Comparison of ENCODE assay signal across 38 cellular contexts in genomic region chr10:130848855-130849254, GRCh38.
"Had no signal": no experiment of that assay in that cellular context is flagged by ENCODE, and none has a peak within 500 bp of the region (broad histone marks: within the 10 kb centered on the region; RNA-seq: fewer than 3 reads in every experiment).

No MANE protein-coding gene starts in this region.

- H3K27ac Mint-ChIP-seq: activated naive CD4-positive, alpha-beta T cell treated with anti-CD3 and anti-CD28 coated beads for 36 hours; activated naive CD4-positive, alpha-beta T cell treated with anti-CD3 and anti-CD28 coated beads, Interleukin-2, amount 10 ng/mL, durations not matched to agents 7 days and 5 days; activated naive CD4-positive, alpha-beta T cell treated with anti-CD3 and anti-CD28 coated beads, Interleukin-2, amount 50 U/mL, for 24 hours; activated naive CD4-positive, alpha-beta T cell treated with anti-CD3 and anti-CD28 coated beads, Interleukin-2, amount 50 U/mL, for 72 hours; activated naive CD8-positive, alpha-beta T cell; activated naive CD8-positive, alpha-beta T cell treated with anti-CD3 and anti-CD28 coated beads for 36 hours; activated naive CD8-positive, alpha-beta T cell treated with anti-CD3 and anti-CD28 coated beads, Interleukin-2, amount 10 ng/mL, durations not matched to agents 7 days and 5 days; activated naive CD8-positive, alpha-beta T cell treated with anti-CD3 and anti-CD28 coated beads, Interleukin-2, amount 50 U/mL, for 24 hours; activated T-cell treated with anti-CD3 and anti-CD28 coated beads, Interleukin-2, amount 50 U/mL, for 24 hours; activated T-cell treated with anti-CD3 and anti-CD28 coated beads, Interleukin-2, amount 50 U/mL, for 72 hours; activated T-helper 1 cell treated with anti-CD3 and anti-CD28 coated beads, Interleukin-12 subunit alpha, Interleukin-12 subunit beta, Interleukin-2, Interleukin-4 antibody, amounts not matched to agents 30 ng/mL and 10 ng/mL and 1 ng/mL, durations not matched to agents 14 hours and 24 hours and 36 hours; activated T-helper 17 cell treated with anti-CD3 and anti-CD28 coated beads, Interleukin-2, amount 50 U/mL, for 72 hours; activated T-helper 2 cell treated with anti-CD3 and anti-CD28 coated beads, Interferon-gamma antibody, Interleukin-2, Interleukin-4, amounts not matched to agents 10 μg/mL and 5 μg/mL and 100 μg/mL, durations not matched to agents 14 hours and 24 hours and 36 hours; brain had no signal

- DNase-seq: activated effector memory CD4-positive, alpha-beta T cell treated with anti-CD3 and anti-CD28 coated beads, Interleukin-2, amount 50 U/mL, for 16 hours; activated effector memory CD4-positive, alpha-beta T cell treated with Interleukin-2 at 50 U/mL for 16 hours; activated gamma-delta T cell; activated gamma-delta T cell treated with Interleukin-2 at 50 U/mL for 16 hours; activated naive CD4-positive, alpha-beta T cell; activated naive CD4-positive, alpha-beta T cell treated with anti-CD3 and anti-CD28 coated beads for 36 hours; activated naive CD4-positive, alpha-beta T cell treated with anti-CD3 and anti-CD28 coated beads, Interleukin-2, amount 10 ng/mL, durations not matched to agents 7 days and 5 days; activated naive CD4-positive, alpha-beta T cell treated with anti-CD3 and anti-CD28 coated beads, Interleukin-2, amount 50 U/mL, for 16 hours; activated naive CD4-positive, alpha-beta T cell treated with Interleukin-2 at 50 U/mL for 16 hours; activated naive CD8-positive, alpha-beta T cell treated with anti-CD3 and anti-CD28 coated beads for 36 hours; activated naive CD8-positive, alpha-beta T cell treated with anti-CD3 and anti-CD28 coated beads, Interleukin-2, amount 10 ng/mL, durations not matched to agents 7 days and 5 days; activated naive CD8-positive, alpha-beta T cell treated with anti-CD3 and anti-CD28 coated beads, Interleukin-2, amount 50 U/mL, for 24 hours; activated T-cell treated with anti-CD3 and anti-CD28 coated beads for 4 hours; activated T-cell treated with anti-CD3 and anti-CD28 coated beads, Interleukin-2, amount 50 U/mL, for 1 hour; activated T-cell treated with anti-CD3 and anti-CD28 coated beads, Interleukin-2, amount 50 U/mL, for 24 hours; activated T-cell treated with anti-CD3 and anti-CD28 coated beads, Interleukin-2, amount 50 U/mL, for 4 hours; activated T-cell treated with anti-CD3 and anti-CD28 coated beads, Interleukin-2, amount 50 U/mL, for 48 hours; activated T-cell treated with anti-CD3 and anti-CD28 coated beads, Interleukin-2, amount 50 U/mL, for 72 hours; adrenal gland; amniotic stem cell; amygdala; anterior cingulate cortex; aorta; brain microvascular endothelial cell; caudate nucleus; central memory CD4-positive, alpha-beta T cell; cerebellar nuclear complex had no signal

- ATAC-seq: activated naive CD4-positive, alpha-beta T cell treated with anti-CD3 and anti-CD28 coated beads, Interleukin-2, amount 50 U/mL, for 72 hours; activated naive CD8-positive, alpha-beta T cell treated with anti-CD3 and anti-CD28 coated beads, Interleukin-2, amount 50 U/mL, for 24 hours; activated T-cell treated with anti-CD3 and anti-CD28 coated beads, Interleukin-2, amount 50 U/mL, for 4 hours; activated T-cell treated with anti-CD3 and anti-CD28 coated beads, Interleukin-2, amount 50 U/mL, for 72 hours; activated T-helper 17 cell treated with anti-CD3 and anti-CD28 coated beads, Interleukin-2, amount 50 U/mL, for 72 hours had no signal

- H3K27me3 ChIP-seq: adrenal gland, ascending aorta, brain microvascular endothelial cell, breast epithelium, cardiac muscle cell had no signal

- H3K4me1 ChIP-seq: adrenal gland, ascending aorta, breast epithelium had no signal

- H3K36me3 ChIP-seq: adrenal gland, ascending aorta, brain microvascular endothelial cell, breast epithelium, cardiac muscle cell had no signal

- H3K36me3 Mint-ChIP-seq: activated naive CD4-positive, alpha-beta T cell treated with anti-CD3 and anti-CD28 coated beads, Interleukin-2, amount 10 ng/mL, durations not matched to agents 7 days and 5 days; activated naive CD4-positive, alpha-beta T cell treated with anti-CD3 and anti-CD28 coated beads, Interleukin-2, amount 50 U/mL, for 24 hours; activated naive CD8-positive, alpha-beta T cell treated with anti-CD3 and anti-CD28 coated beads for 36 hours; activated naive CD8-positive, alpha-beta T cell treated with anti-CD3 and anti-CD28 coated beads, Interleukin-2, amount 10 ng/mL, durations not matched to agents 7 days and 5 days; brain had no signal

- H3K4me1 Mint-ChIP-seq: activated naive CD4-positive, alpha-beta T cell treated with anti-CD3 and anti-CD28 coated beads, Interleukin-2, amount 10 ng/mL, durations not matched to agents 7 days and 5 days; activated naive CD4-positive, alpha-beta T cell treated with anti-CD3 and anti-CD28 coated beads, Interleukin-2, amount 50 U/mL, for 24 hours; activated naive CD8-positive, alpha-beta T cell treated with anti-CD3 and anti-CD28 coated beads for 36 hours; activated naive CD8-positive, alpha-beta T cell treated with anti-CD3 and anti-CD28 coated beads, Interleukin-2, amount 10 ng/mL, durations not matched to agents 7 days and 5 days; activated naive CD8-positive, alpha-beta T cell treated with anti-CD3 and anti-CD28 coated beads, Interleukin-2, amount 50 U/mL, for 24 hours; activated T-helper 17 cell treated with anti-CD3 and anti-CD28 coated beads, Interleukin-2, amount 50 U/mL, for 72 hours; brain; central memory CD8-positive, alpha-beta T cell had no signal

- H3K4me3 Mint-ChIP-seq: activated naive CD4-positive, alpha-beta T cell treated with anti-CD3 and anti-CD28 coated beads for 36 hours; activated naive CD4-positive, alpha-beta T cell treated with anti-CD3 and anti-CD28 coated beads, Interleukin-2, amount 10 ng/mL, durations not matched to agents 7 days and 5 days; activated naive CD4-positive, alpha-beta T cell treated with anti-CD3 and anti-CD28 coated beads, Interleukin-2, amount 50 U/mL, for 24 hours; activated naive CD8-positive, alpha-beta T cell; activated naive CD8-positive, alpha-beta T cell treated with anti-CD3 and anti-CD28 coated beads for 36 hours; activated naive CD8-positive, alpha-beta T cell treated with anti-CD3 and anti-CD28 coated beads, Interleukin-2, amount 10 ng/mL, durations not matched to agents 7 days and 5 days; activated naive CD8-positive, alpha-beta T cell treated with anti-CD3 and anti-CD28 coated beads, Interleukin-2, amount 50 U/mL, for 24 hours; activated T-cell treated with anti-CD3 and anti-CD28 coated beads, Interleukin-2, amount 50 U/mL, for 24 hours; activated T-cell treated with anti-CD3 and anti-CD28 coated beads, Interleukin-2, amount 50 U/mL, for 4 hours; activated T-cell treated with anti-CD3 and anti-CD28 coated beads, Interleukin-2, amount 50 U/mL, for 72 hours; activated T-helper 1 cell treated with anti-CD3 and anti-CD28 coated beads, Interleukin-12 subunit alpha, Interleukin-12 subunit beta, Interleukin-2, Interleukin-4 antibody, amounts not matched to agents 30 ng/mL and 10 ng/mL and 1 ng/mL, durations not matched to agents 14 hours and 24 hours and 36 hours; activated T-helper 17 cell treated with anti-CD3 and anti-CD28 coated beads, Interleukin-2, amount 50 U/mL, for 72 hours; brain; central memory CD8-positive, alpha-beta T cell had no signal

- H3K27ac ChIP-seq: adrenal gland, ascending aorta, brain microvascular endothelial cell, breast epithelium, cardiac muscle cell had no signal

- H3K27me3 Mint-ChIP-seq: activated naive CD4-positive, alpha-beta T cell treated with anti-CD3 and anti-CD28 coated beads, Interleukin-2, amount 10 ng/mL, durations not matched to agents 7 days and 5 days; activated naive CD4-positive, alpha-beta T cell treated with anti-CD3 and anti-CD28 coated beads, Interleukin-2, amount 50 U/mL, for 24 hours; activated naive CD8-positive, alpha-beta T cell; activated naive CD8-positive, alpha-beta T cell treated with anti-CD3 and anti-CD28 coated beads, Interleukin-2, amount 10 ng/mL, durations not matched to agents 7 days and 5 days; activated naive CD8-positive, alpha-beta T cell treated with anti-CD3 and anti-CD28 coated beads, Interleukin-2, amount 50 U/mL, for 24 hours; activated T-cell treated with anti-CD3 and anti-CD28 coated beads, Interleukin-2, amount 50 U/mL, for 24 hours; activated T-helper 17 cell treated with anti-CD3 and anti-CD28 coated beads, Interleukin-2, amount 50 U/mL, for 72 hours; central memory CD8-positive, alpha-beta T cell had no signal

- H3K4me3 ChIP-seq: adrenal gland, ascending aorta, breast epithelium, cardiac muscle cell had no signal
